ENCODE assay signal across 16 cellular contexts in genomic region chr5:81140942-81141341, GRCh38.
DNase-seq lines count a peak whose midpoint lies in the region; ATAC-seq and TF ChIP-seq lines count a peak whose summit lies in the region.
"Had no signal": no experiment of that assay in that cellular context is flagged by ENCODE, and none has a peak within 500 bp of the region (broad histone marks: within the 10 kb centered on the region; RNA-seq: fewer than 3 reads in every experiment).

No MANE protein-coding gene starts in this region.

- TF ChIP-seq CTCF in fibroblast of mammary gland (conservative IDR thresholded peaks at IDR 0.05; ENCODE audit: control insufficient read depth, insufficient read depth, low read depth, low read length) (no peak), gastrocnemius medialis (IDR thresholded peaks at IDR 0.05 in 4 of 5, conservative IDR thresholded peaks at IDR 0.05 in 1 of 5) (no peak)

- H3K27ac Mint-ChIP-seq in T-cell = no peak overlapping the region
- H3K27ac Mint-ChIP-seq: naive B cell had no signal

- H3K4me3 Mint-ChIP-seq in T-cell = no peak overlapping the region
- H3K4me3 Mint-ChIP-seq: CD8-positive, alpha-beta memory T cell; naive B cell had no signal

- peaks cover 2 to 22% (median 14%) of the 10 kb centered on the region in 3 donors for H3K4me1 Mint-ChIP-seq in T-cell
- H3K4me1 Mint-ChIP-seq: naive B cell had no signal

- no peaks in the 10 kb centered on the region for H3K36me3 ChIP-seq in gastrocnemius medialis

- H3K9me3 Mint-ChIP-seq in T-cell = peaks cover 0 to 7% (median 0%) of the 10 kb centered on the region in 3 donors

- H3K9me3 ChIP-seq in gastrocnemius medialis = no peaks in the 10 kb centered on the region

- no peak overlapping the region for H3K27ac ChIP-seq in gastrocnemius medialis

- in situ Hi-C loops in gastrocnemius medialis (cut with MboI; ENCODE audit: low sequenced_read_pairs in 4 of 4) = no loop called here

- no peaks in the 10 kb centered on the region for H3K27me3 Mint-ChIP-seq in T-cell

- peaks cover 0 to 4% of the 10 kb centered on the region in 2 donors for H3K4me1 ChIP-seq in gastrocnemius medialis

- no peaks in the 10 kb centered on the region for H3K27me3 ChIP-seq in gastrocnemius medialis

- no peak for TF ChIP-seq POLR2A in gastrocnemius medialis (IDR thresholded peaks at IDR 0.05)

- H3K36me3 Mint-ChIP-seq in T-cell = peaks cover 66% of the 10 kb centered on the region
- H3K36me3 Mint-ChIP-seq: naive B cell had no signal

- POLR2A ChIA-PET in T-cell (lab: Charles Lee) = no interaction called here

- CTCF ChIA-PET in T-cell (lab: Charles Lee) = no interaction called here

- DNase-seq in EL = peak; percentile 28
- DNase-seq in fibroblast of mammary gland (ENCODE audit: low read depth) = peak; percentile 85
- DNase-seq in skeletal muscle cell (ENCODE audit: low read depth) = peak; percentile 27
- DNase-seq in gastrocnemius medialis = no peak
- no peak for DNase-seq in NCI-H1092 (lab: John Stamatoyannopoulos, UW)
- DNase-seq in T-cell = no peak
- DNase-seq: CD8-positive, alpha-beta memory T cell; central memory CD4-positive, alpha-beta T cell; KBM-7; kidney glomerular epithelial cell; naive B cell; NCI-H187; T-helper 9 cell had no signal

- peak; percentile 88 for ATAC-seq in SK-N-SH treated with all-trans-retinoic acid at 6 μM for 48 hours
- ATAC-seq in gastrocnemius medialis = no peak
- ATAC-seq in GM21723 (IDR thresholded peaks at IDR 0.05; ENCODE audit: unreplicated experiment) = no peak
- no peak for ATAC-seq in T-cell (replicated peaks in 1 of 4)
- ATAC-seq: esophagus mucosa had no signal

- intact Hi-C loops in gastrocnemius medialis (cut with DNase I; ENCODE audit: low total_unique reads) = no loop called here

- H3K4me3 ChIP-seq in fibroblast of mammary gland (ENCODE audit: control insufficient read depth, low read depth, low read length) = no peak overlapping the region
- no peak overlapping the region for H3K4me3 ChIP-seq in skeletal muscle cell (ENCODE audit: low read depth, low read length)
- H3K4me3 ChIP-seq in gastrocnemius medialis = no peak overlapping the region

TF ChIP-seq in SK-N-SH treated with all-trans-retinoic acid at 6 μM for 48 hours, 23 proteins besides CTCF, POLR2A, EP300 and RAD21:
- TF ChIP-seq ISL1 (CRISPR knock-in tag; IDR thresholded peaks at IDR 0.05) = peak; percentile 53
- no peak for TF ChIP-seq CREB5 (CRISPR knock-in tag; IDR thresholded peaks at IDR 0.05; ENCODE audit: low read depth)

Comparison
In these comparisons a context has a peak if more than half of its experiments do, and no peak if none do; other contexts are left out.
1. DNase-seq: peak in EL (single experiment), fibroblast of mammary gland (single experiment) and skeletal muscle cell (single experiment); none in gastrocnemius medialis (0 of 2), NCI-H1092 (single experiment) and T-cell (0 of 34).